Comparison of ENCODE assay signal across 25 cellular contexts in the genomic region with DNA sequence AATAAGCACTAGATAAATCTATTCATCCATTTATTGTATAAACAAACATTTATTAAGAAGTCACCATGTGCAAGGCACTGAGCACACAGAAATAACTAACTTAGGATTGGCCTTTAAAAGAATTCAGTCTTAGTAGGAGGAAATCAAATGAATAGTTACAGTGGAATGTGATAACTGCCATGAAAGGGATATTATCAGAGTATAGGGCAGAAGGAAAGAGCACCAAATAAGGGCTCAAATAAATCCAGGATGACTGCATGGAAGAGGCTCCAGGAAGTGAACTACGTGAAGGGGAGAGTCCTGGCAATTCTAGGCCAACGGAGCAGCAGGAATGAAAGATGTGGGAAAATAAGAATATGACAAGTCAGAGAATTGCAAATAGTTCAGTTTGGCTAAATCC.
"Had no signal": no experiment of that assay in that cellular context is flagged by ENCODE, and none has a peak within 500 bp of the region (broad histone marks: within the 10 kb centered on the region; RNA-seq: fewer than 3 reads in every experiment).

No MANE protein-coding gene starts in this region.

- H3K36me3 ChIP-seq: ascending aorta, breast epithelium, colonic mucosa, left ventricle myocardium inferior, right atrium auricular region, upper lobe of left lung had no signal

- H3K4me1 Mint-ChIP-seq: central memory CD8-positive, alpha-beta T cell; immature natural killer cell had no signal

- H3K4me1 ChIP-seq: ascending aorta, breast epithelium, colonic mucosa, left ventricle myocardium inferior, right atrium auricular region, upper lobe of left lung had no signal

- ATAC-seq: activated CD8-positive, alpha-beta T cell treated with anti-CD3 and anti-CD28 coated beads, Interleukin-2, amount 10 ng/mL, durations not matched to agents 7 days and 5 days; activated naive CD4-positive, alpha-beta T cell treated with anti-CD3 and anti-CD28 coated beads, Interleukin-2, amount 50 U/mL, for 72 hours; natural killer cell treated with Interleukin-12 subunit alpha and Interleukin-12 subunit beta and Interleukin-15 and Interleukin-18, amount 100 ng/mL, for 72 hours; stimulated activated naive CD8-positive, alpha-beta T cell treated with anti-CD3 and anti-CD28 coated beads, Interleukin-15, Interleukin-2, amounts not matched to agents 100 U/mL and 50 U/mL, for 24 hours had no signal

- H3K9me3 Mint-ChIP-seq: central memory CD8-positive, alpha-beta T cell had no signal

- DNase-seq: activated CD4-positive, alpha-beta T cell treated with anti-CD3 and anti-CD28 coated beads for 1 hour; activated CD4-positive, alpha-beta T cell treated with anti-CD3 and anti-CD28 coated beads, Interleukin-2, amount 50 U/mL, for 1 hour; activated CD8-positive, alpha-beta T cell treated with anti-CD3 and anti-CD28 coated beads, Interleukin-2, amount 10 ng/mL, durations not matched to agents 7 days and 5 days; activated gamma-delta T cell treated with Interleukin-2 at 50 U/mL for 16 hours; colonic mucosa; glutamatergic neuron; immature natural killer cell; kidney glomerular epithelial cell; left ventricle myocardium inferior; stimulated activated CD4-positive, alpha-beta T cell treated with anti-CD3 and anti-CD28 coated beads, Interleukin-4, amount 100 ng/mL, for 24 hours; stimulated activated naive CD8-positive, alpha-beta T cell treated with anti-CD3 and anti-CD28 coated beads, Interleukin-15, Interleukin-2, amounts not matched to agents 100 U/mL and 50 U/mL, for 24 hours; T-helper 1 cell; upper lobe of left lung had no signal

- H3K27me3 ChIP-seq: ascending aorta, breast epithelium, colonic mucosa, hepatocyte, right atrium auricular region, upper lobe of left lung had no signal

- H3K27ac Mint-ChIP-seq: activated CD8-positive, alpha-beta T cell treated with anti-CD3 and anti-CD28 coated beads, Interleukin-2, amount 10 ng/mL, durations not matched to agents 7 days and 5 days; activated naive CD4-positive, alpha-beta T cell treated with anti-CD3 and anti-CD28 coated beads, Interleukin-2, amount 50 U/mL, for 72 hours; activated T-helper 1 cell treated with anti-CD3 and anti-CD28 coated beads, Interleukin-12 subunit alpha, Interleukin-12 subunit beta, Interleukin-2, Interleukin-4 antibody, amounts not matched to agents 30 ng/mL and 10 ng/mL and 1 ng/mL, durations not matched to agents 14 hours and 24 hours and 36 hours; immature natural killer cell; natural killer cell treated with Interleukin-12 subunit alpha and Interleukin-12 subunit beta and Interleukin-15 and Interleukin-18, amount 100 ng/mL, for 72 hours; progenitor cell of endocrine pancreas had no signal

- H3K4me2 ChIP-seq: hepatocyte had no signal

- H3K9me3 ChIP-seq: colonic mucosa, right atrium auricular region, upper lobe of left lung had no signal

- H3K4me3 ChIP-seq: ascending aorta, breast epithelium, colonic mucosa, hepatocyte, left ventricle myocardium inferior, right atrium auricular region, upper lobe of left lung had no signal

- H3K27ac ChIP-seq: ascending aorta, breast epithelium, colonic mucosa, epithelial cell of prostate, hepatocyte, left ventricle myocardium inferior, right atrium auricular region, upper lobe of left lung had no signal

- H3K27me3 Mint-ChIP-seq: central memory CD8-positive, alpha-beta T cell; natural killer cell treated with Interleukin-12 subunit alpha and Interleukin-12 subunit beta and Interleukin-15 and Interleukin-18, amount 100 ng/mL, for 72 hours; progenitor cell of endocrine pancreas had no signal

- FAIRE-seq: frontal cortex, TTC549 had no signal

- H3K36me3 Mint-ChIP-seq: immature natural killer cell; natural killer cell treated with Interleukin-12 subunit alpha and Interleukin-12 subunit beta and Interleukin-15 and Interleukin-18, amount 100 ng/mL, for 72 hours had no signal

- H3K4me3 Mint-ChIP-seq: activated CD8-positive, alpha-beta T cell treated with anti-CD3 and anti-CD28 coated beads, Interleukin-2, amount 10 ng/mL, durations not matched to agents 7 days and 5 days; activated T-helper 1 cell treated with anti-CD3 and anti-CD28 coated beads, Interleukin-12 subunit alpha, Interleukin-12 subunit beta, Interleukin-2, Interleukin-4 antibody, amounts not matched to agents 30 ng/mL and 10 ng/mL and 1 ng/mL, durations not matched to agents 14 hours and 24 hours and 36 hours; central memory CD8-positive, alpha-beta T cell; immature natural killer cell; natural killer cell treated with Interleukin-12 subunit alpha and Interleukin-12 subunit beta and Interleukin-15 and Interleukin-18, amount 100 ng/mL, for 72 hours had no signal
